ENCODE assay signal across 8 cellular contexts in genomic region chr17:7844292-7845154, GRCh38. TPM values are rescaled to one million over a fixed set of nuclear protein-coding genes. Genes with fewer than 3 reads are reported as not detected.
DNase-seq lines count a peak whose midpoint lies in the region; ATAC-seq, FAIRE-seq and TF ChIP-seq lines count a peak whose summit lies in the region.

No MANE protein-coding gene starts in this region.

- under 1% methylated on average over 57 of the region's 71 CpGs for WGBS in suprapubic skin

- H4K20me1 ChIP-seq in GM23338 (replicated peaks; ENCODE audit: insufficient read depth) (peaks cover 13% of the 10 kb centered on the region), Loucy (ENCODE audit: insufficient read depth, low read length, poor library complexity, severe bottlenecking) (peaks cover 66% of the 10 kb centered on the region)

- peak; percentile 72 for ATAC-seq in GM23338

- peaks cover 55% of the 10 kb centered on the region for H3K27me3 Mint-ChIP-seq in GM23338 (ENCODE audit: insufficient read depth, low read depth, poor library complexity)
- no peaks in the 10 kb centered on the region for H3K27me3 Mint-ChIP-seq in activated naive CD4-positive, alpha-beta T cell treated with anti-CD3 and anti-CD28 coated beads, Interleukin-2, amount 10 ng/mL, durations not matched to agents 7 days and 5 days

- DNase-seq in GM23338 (ENCODE audit: low spot score): peak; percentile 97
- DNase-seq in SK-MEL-5 (ENCODE audit: low read depth, low spot score): peak; percentile 96
- DNase-seq in activated naive CD4-positive, alpha-beta T cell treated with anti-CD3 and anti-CD28 coated beads, Interleukin-2, amount 10 ng/mL, durations not matched to agents 7 days and 5 days: peak; percentile 92
- peak; percentile 90 to 95 for DNase-seq in frontal cortex (ENCODE audit: low spot score in 2 of 2)
- peak; percentile 95 to 97 for DNase-seq in suprapubic skin (ENCODE audit: low spot score in 2 of 2)

- H3K9me2 ChIP-seq in GM23338 (ENCODE audit: insufficient read depth) (no peaks in the 10 kb centered on the region), Loucy (replicated peaks; ENCODE audit: low read depth, low read length) (no peaks in the 10 kb centered on the region)

- TF ChIP-seq CTCF in GM23338 (conservative IDR thresholded peaks at IDR 0.05; ENCODE audit: low read depth in 2 of 2) (no peak), Loucy (conservative IDR thresholded peaks at IDR 0.05; ENCODE audit: low read length) (no peak), suprapubic skin (IDR thresholded peaks at IDR 0.05) (no peak)

- FAIRE-seq in frontal cortex (lab: Jason Lieb, UNC): no peak

- no peak for TF ChIP-seq EP300 in suprapubic skin (IDR thresholded peaks at IDR 0.05)

- H3K9me3 Mint-ChIP-seq in GM23338: no peaks in the 10 kb centered on the region; the same call in 2 of the 3 replicates
- no peaks in the 10 kb centered on the region for H3K9me3 Mint-ChIP-seq in activated naive CD4-positive, alpha-beta T cell treated with anti-CD3 and anti-CD28 coated beads, Interleukin-2, amount 10 ng/mL, durations not matched to agents 7 days and 5 days

- CTCF ChIA-PET in activated naive CD4-positive, alpha-beta T cell treated with anti-CD3 and anti-CD28 coated beads, Interleukin-2, amount 10 ng/mL, durations not matched to agents 7 days and 5 days (lab: Charles Lee): interaction anchor here (0.8 to 2.8 kb wide), 3 partner anchors 9 to 22 kb away, joined by 3 to 21 read pairs (median 6); no protein-coding TSS in a partner anchor

- H3K27me3 ChIP-seq in GM23338 (ENCODE audit: insufficient read depth): peaks cover 83% of the 10 kb centered on the region
- H3K27me3 ChIP-seq in Loucy (ENCODE audit: insufficient read depth, low read length, poor library complexity, severe bottlenecking): no peaks in the 10 kb centered on the region
- no peaks in the 10 kb centered on the region for H3K27me3 ChIP-seq in neuron (ENCODE audit: insufficient read depth, low read length)
- H3K27me3 ChIP-seq in suprapubic skin: no peaks in the 10 kb centered on the region

- H3K9ac ChIP-seq in ES-I3 (ENCODE audit: low read depth, low read length) (peak overlapping the region; percentile 80), Loucy (ENCODE audit: low read depth, low read length, poor library complexity, severe bottlenecking) (peak overlapping the region; percentile 77)

- H3K4me1 ChIP-seq in ES-I3 (ENCODE audit: insufficient read depth, low read length): no peaks in the 10 kb centered on the region; the same call in 1 of the 2 replicates
- H3K4me1 ChIP-seq in GM23338 (ENCODE audit: insufficient read depth): peaks cover 11% of the 10 kb centered on the region; the same call in 1 of the 2 replicates
- H3K4me1 ChIP-seq in Loucy (ENCODE audit: insufficient read depth, low read length, poor library complexity, severe bottlenecking): peaks cover 23% of the 10 kb centered on the region
- H3K4me1 ChIP-seq in neuron (ENCODE audit: insufficient read depth, low read length): peaks cover 39% of the 10 kb centered on the region
- peaks cover 52% of the 10 kb centered on the region for H3K4me1 ChIP-seq in suprapubic skin

- H3K79me2 ChIP-seq in GM23338 (replicated peaks; ENCODE audit: insufficient read depth) (no peaks in the 10 kb centered on the region), Loucy (ENCODE audit: insufficient read depth, low read length) (peaks cover 57% of the 10 kb centered on the region; the same call in 1 of the 2 replicates)

- H3K27ac ChIP-seq in GM23338 (ENCODE audit: low read depth) (no peak overlapping the region), suprapubic skin (peak overlapping the region; percentile 99)

- H3F3A ChIP-seq in GM23338 (replicated peaks; ENCODE audit: low read depth) (peaks cover 8% of the 10 kb centered on the region; the same call in 1 of the 2 replicates), Loucy (ENCODE audit: low read depth) (no peaks in the 10 kb centered on the region)

- H3K9me3 ChIP-seq in ES-I3 (ENCODE audit: control insufficient read depth, insufficient read depth, low read length) (no peaks in the 10 kb centered on the region), Loucy (ENCODE audit: insufficient read depth, low read depth, low read length) (no peaks in the 10 kb centered on the region), neuron (ENCODE audit: low read length) (no peaks in the 10 kb centered on the region), suprapubic skin (no peaks in the 10 kb centered on the region)

- H3K4me1 Mint-ChIP-seq in GM23338: peaks cover 20% of the 10 kb centered on the region
- H3K4me1 Mint-ChIP-seq in activated naive CD4-positive, alpha-beta T cell treated with anti-CD3 and anti-CD28 coated beads, Interleukin-2, amount 10 ng/mL, durations not matched to agents 7 days and 5 days: peaks cover 39% of the 10 kb centered on the region

- H3K36me3 Mint-ChIP-seq in GM23338 (ENCODE audit: low read depth): peaks cover 2% of the 10 kb centered on the region; the same call in 1 of the 3 replicates
- H3K36me3 Mint-ChIP-seq in activated naive CD4-positive, alpha-beta T cell treated with anti-CD3 and anti-CD28 coated beads, Interleukin-2, amount 10 ng/mL, durations not matched to agents 7 days and 5 days: peaks cover 8% of the 10 kb centered on the region

- H3K4me3 ChIP-seq in GM23338 (peak overlapping the region; percentile 94), Loucy (ENCODE audit: low read length, poor library complexity, severe bottlenecking) (peak overlapping the region; percentile 88), neuron (ENCODE audit: low read length) (peak overlapping the region; percentile 87), suprapubic skin (peak overlapping the region; percentile 76)

- in situ Hi-C loops in SK-MEL-5 (cut with HindIII; ENCODE audit: low pct_unique_long_range_greater_than_20kb, low sequenced_read_pairs): no loop called here

- TF ChIP-seq POLR2A in suprapubic skin (IDR thresholded peaks at IDR 0.05): peak in 1 of 2 donors; percentile 23

- H3K27ac Mint-ChIP-seq in GM23338: no peak overlapping the region
- peak overlapping the region; percentile 97 for H3K27ac Mint-ChIP-seq in activated naive CD4-positive, alpha-beta T cell treated with anti-CD3 and anti-CD28 coated beads, Interleukin-2, amount 10 ng/mL, durations not matched to agents 7 days and 5 days

- H3K4me3 Mint-ChIP-seq in GM23338: peak overlapping the region; percentile 88
- peak overlapping the region; percentile 79 for H3K4me3 Mint-ChIP-seq in activated naive CD4-positive, alpha-beta T cell treated with anti-CD3 and anti-CD28 coated beads, Interleukin-2, amount 10 ng/mL, durations not matched to agents 7 days and 5 days

- peak overlapping the region; percentile 99 for H3K4me2 ChIP-seq in GM23338
- H3K4me2 ChIP-seq in Loucy (ENCODE audit: low read depth, low read length, poor library complexity, severe bottlenecking): peak overlapping the region; percentile 98

- peak overlapping the region; percentile 76 for H2AFZ ChIP-seq in GM23338
- no peak overlapping the region for H2AFZ ChIP-seq in Loucy (ENCODE audit: low read length)
- no peak overlapping the region for H2AFZ ChIP-seq in neuron (ENCODE audit: low read depth, low read length)

- no peaks in the 10 kb centered on the region for H3K36me3 ChIP-seq in ES-I3 (ENCODE audit: insufficient read depth, low read length)
- H3K36me3 ChIP-seq in GM23338 (ENCODE audit: insufficient read depth): peaks cover 6% of the 10 kb centered on the region; the same call in 1 of the 2 replicates
- H3K36me3 ChIP-seq in Loucy (ENCODE audit: insufficient read depth, low read length): peaks cover 32% of the 10 kb centered on the region; the same call in 1 of the 2 replicates
- peaks cover 28% of the 10 kb centered on the region for H3K36me3 ChIP-seq in neuron (ENCODE audit: insufficient read depth, low read length)
- H3K36me3 ChIP-seq in suprapubic skin: peaks cover 42% of the 10 kb centered on the region

TF ChIP-seq in GM23338, 12 proteins besides CTCF, POLR2A, EP300 and RAD21 (continues in another document):
- TF ChIP-seq POLR2AphosphoS5 (IDR thresholded peaks at IDR 0.05; ENCODE audit: low read depth): no peak
- TF ChIP-seq CREB1 (CRISPR knock-in tag; IDR thresholded peaks at IDR 0.05; ENCODE audit: low read depth): peak; percentile 79

RNA-seq across cellular contexts. Expression of gene TMEM88, which starts 10.3 kb away (rescaled TPM):
- total RNA-seq in GM23338 (2014; rRNA removed; shearing (Covaris generic)): 0.97 TPM in 1 of 2 replicates, not detected in the other
- 0.43 and 0.58 TPM in 2 replicates for polyA plus RNA-seq in GM23338 (2016; fragmentation: Nextera tagmentation; extraction: Ambion mirVana)
- 0.18 and 0.80 TPM in 2 replicates for total RNA-seq in SK-MEL-5 (2014; rRNA removed; shearing (Covaris generic))
- polyA plus RNA-seq in SK-MEL-5 (2015; cell fraction: cytosol; rRNA removed): 0.51 and 0.60 TPM in 2 replicates
- polyA plus RNA-seq in SK-MEL-5 (2015; cell fraction: nucleus; rRNA removed): 6.4 and 14.9 TPM in 2 replicates
- 1.2 TPM for total RNA-seq in frontal cortex
- 1 to 10 TPM; 4.2 to 7.6 (median 5.1) TPM for total RNA-seq in suprapubic skin

RNA-seq across cellular contexts. Expression of gene KDM6B, which starts 10.5 kb away (rescaled TPM):
- 1.4 and 1.8 TPM in 2 replicates for total RNA-seq in GM23338 (2014; rRNA removed; shearing (Covaris generic))
- polyA plus RNA-seq in GM23338 (2016; fragmentation: Nextera tagmentation; extraction: Ambion mirVana): 1.1 and 1.4 TPM in 2 replicates
- 1.6 and 2.4 TPM in 2 replicates for total RNA-seq in SK-MEL-5 (2014; rRNA removed; shearing (Covaris generic))
- 12.0 and 18.1 TPM in 2 replicates for polyA plus RNA-seq in SK-MEL-5 (2015; cell fraction: cytosol; rRNA removed)
- polyA plus RNA-seq in SK-MEL-5 (2015; cell fraction: nucleus; rRNA removed): 18.7 and 19.8 TPM in 2 replicates
- total RNA-seq in frontal cortex (15.1 TPM), suprapubic skin (10 to 100 TPM; 21.4 to 31.0 (median 26.7) TPM)

RNA-seq across cellular contexts. Expression of gene NAA38, which starts 12.8 kb away (rescaled TPM):
- total RNA-seq in GM23338 (2014; rRNA removed; shearing (Covaris generic)): 17.1 and 24.0 TPM in 2 replicates
- polyA plus RNA-seq in GM23338 (2016; fragmentation: Nextera tagmentation; extraction: Ambion mirVana): 74.8 and 78.5 TPM in 2 replicates
- 74.5 and 83.3 TPM in 2 replicates for total RNA-seq in SK-MEL-5 (2014; rRNA removed; shearing (Covaris generic))
- 55.6 and 83.4 TPM in 2 replicates for polyA plus RNA-seq in SK-MEL-5 (2015; cell fraction: cytosol; rRNA removed)
- polyA plus RNA-seq in SK-MEL-5 (2015; cell fraction: nucleus; rRNA removed): 6.4 and 9.3 TPM in 2 replicates
- 30.2 TPM for total RNA-seq in frontal cortex
- total RNA-seq in suprapubic skin: 10 to 100 TPM; 46.2 to 90.6 (median 47.6) TPM

RNA-seq across cellular contexts. Expression of gene CYB5D1, which starts 13.3 kb away (rescaled TPM):
- total RNA-seq in GM23338 (2014; rRNA removed; shearing (Covaris generic)): 5.6 and 8.4 TPM in 2 replicates
- polyA plus RNA-seq in GM23338 (2016; fragmentation: Nextera tagmentation; extraction: Ambion mirVana): 2.7 and 3.5 TPM in 2 replicates
- total RNA-seq in SK-MEL-5 (2014; rRNA removed; shearing (Covaris generic)): 7.2 and 7.5 TPM in 2 replicates
- 4.5 and 10.7 TPM in 2 replicates for polyA plus RNA-seq in SK-MEL-5 (2015; cell fraction: cytosol; rRNA removed)
- polyA plus RNA-seq in SK-MEL-5 (2015; cell fraction: nucleus; rRNA removed): 10.9 and 13.6 TPM in 2 replicates
- total RNA-seq in frontal cortex (15.1 TPM), suprapubic skin (10 to 100 TPM in 1 of 4 donors, 1 to 10 TPM in 3; 7.1 to 10.8 (median 9.8) TPM)

RNA-seq across cellular contexts. Expression of gene CHD3, which starts 44.1 kb away (rescaled TPM):
- total RNA-seq in GM23338 (2014; rRNA removed; shearing (Covaris generic)): 9.7 and 12.3 TPM in 2 replicates
- polyA plus RNA-seq in GM23338 (2016; fragmentation: Nextera tagmentation; extraction: Ambion mirVana): 2.9 and 3.0 TPM in 2 replicates
- total RNA-seq in SK-MEL-5 (2014; rRNA removed; shearing (Covaris generic)): 68.4 and 74.0 TPM in 2 replicates
- polyA plus RNA-seq in SK-MEL-5 (2015; cell fraction: cytosol; rRNA removed): 77.6 and 110 TPM in 2 replicates
- 268 and 271 TPM in 2 replicates for polyA plus RNA-seq in SK-MEL-5 (2015; cell fraction: nucleus; rRNA removed)
- total RNA-seq in frontal cortex (276 TPM), suprapubic skin (10 to 100 TPM; 42.1 to 76.0 (median 67.7) TPM)
